Comparison of ENCODE assay signal across 12 cellular contexts in the genomic region with DNA sequence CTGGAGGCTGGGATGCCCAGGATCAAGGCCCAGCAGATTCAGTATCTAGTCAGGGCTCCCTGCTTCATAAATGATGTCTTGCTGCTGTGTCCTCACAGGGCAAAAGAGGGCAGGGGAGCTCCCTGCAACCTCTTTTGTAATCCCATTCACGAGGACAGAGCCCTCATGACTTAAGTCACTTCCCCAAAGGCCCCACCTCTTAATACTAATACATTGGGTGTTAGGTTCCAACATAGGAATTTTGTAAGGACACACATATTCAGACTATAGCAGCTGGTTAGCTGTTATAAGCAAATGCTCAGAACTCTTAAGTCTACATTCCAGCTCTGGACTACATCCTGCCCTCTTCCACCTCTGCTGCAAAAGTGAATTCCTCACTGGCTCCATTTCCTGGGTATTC.
DNase-seq lines count a peak whose midpoint lies in the region; ATAC-seq and TF ChIP-seq lines count a peak whose summit lies in the region.
"Had no signal": no experiment of that assay in that cellular context is flagged by ENCODE, and none has a peak within 500 bp of the region (broad histone marks: within the 10 kb centered on the region; RNA-seq: fewer than 3 reads in every experiment).

No MANE protein-coding gene starts in this region.

- no peak for DNase-seq in CD4-positive, alpha-beta memory T cell
- DNase-seq in HS-5 (ENCODE audit: low read depth) (peak; percentile 6), fibroblast of pulmonary artery (ENCODE audit: low read depth) (peak; percentile 60), NCI-H1436 (lab: John Stamatoyannopoulos, UW) (no peak)
- no peak for DNase-seq in activated CD4-positive, alpha-beta T cell treated with anti-CD3 and anti-CD28 coated beads, Interleukin-2, amount 10 ng/mL, durations not matched to agents 7 days and 5 days
- DNase-seq: foreskin keratinocyte; NK-92 treated with Interleukin-12 subunit alpha and Interleukin-12 subunit beta, amount 100 ng/mL, for 24 hours; nucleus accumbens had no signal

- H3K36me3 Mint-ChIP-seq in CD4-positive, alpha-beta memory T cell, result peaks cover 26 to 44% of the 10 kb centered on the region in 2 donors
- peaks cover 22% of the 10 kb centered on the region for H3K36me3 Mint-ChIP-seq in activated CD4-positive, alpha-beta T cell treated with anti-CD3 and anti-CD28 coated beads, Interleukin-2, amount 10 ng/mL, durations not matched to agents 7 days and 5 days (ENCODE audit: low read depth)

- CTCF ChIA-PET in CD4-positive, alpha-beta memory T cell (lab: Charles Lee; ENCODE audit: partially characterized antibody), result interaction anchor here (0.9 to 1.3 kb wide), 2 partner anchors 25 to 94 kb away, joined by 3 to 4 read pairs; no protein-coding TSS in a partner anchor
- CTCF ChIA-PET in activated CD4-positive, alpha-beta T cell treated with anti-CD3 and anti-CD28 coated beads, Interleukin-2, amount 10 ng/mL, durations not matched to agents 7 days and 5 days (lab: Charles Lee), result interaction anchor here (1.0 to 2.1 kb wide), 2 partner anchors 24 to 73 kb away, joined by 3 to 6 read pairs; no protein-coding TSS in a partner anchor

- intact Hi-C loops in CD4-positive, alpha-beta memory T cell (cut with micrococcal nuclease), result no loop called here

- peak; percentile 9 for ATAC-seq in GM19351 (IDR thresholded peaks at IDR 0.05; ENCODE audit: unreplicated experiment)
- no peak for ATAC-seq in HG02852 (IDR thresholded peaks at IDR 0.05; ENCODE audit: unreplicated experiment)
- ATAC-seq in HG02588 (IDR thresholded peaks at IDR 0.05; ENCODE audit: unreplicated experiment), result no peak
- ATAC-seq: foreskin keratinocyte had no signal

- H3K27me3 Mint-ChIP-seq in CD4-positive, alpha-beta memory T cell, result no peaks in the 10 kb centered on the region
- no peaks in the 10 kb centered on the region for H3K27me3 Mint-ChIP-seq in activated CD4-positive, alpha-beta T cell treated with anti-CD3 and anti-CD28 coated beads, Interleukin-2, amount 10 ng/mL, durations not matched to agents 7 days and 5 days

- H3K4me3 ChIP-seq in CD4-positive, alpha-beta memory T cell (ENCODE audit: low read length in 2 of 2), result no peak overlapping the region
- H3K4me3 ChIP-seq in fibroblast of pulmonary artery (replicated peaks; ENCODE audit: low read depth, low read length), result no peak overlapping the region

- H3K4me1 ChIP-seq in CD4-positive, alpha-beta memory T cell (ENCODE audit: insufficient read depth, low read length), result peaks cover 28% of the 10 kb centered on the region

- peak overlapping the region in 1 of 8 donors; percentile 11 for H3K4me3 Mint-ChIP-seq in CD4-positive, alpha-beta memory T cell
- no peak overlapping the region for H3K4me3 Mint-ChIP-seq in activated CD4-positive, alpha-beta T cell treated with anti-CD3 and anti-CD28 coated beads, Interleukin-2, amount 10 ng/mL, durations not matched to agents 7 days and 5 days

- no peaks in the 10 kb centered on the region for H3K9me3 ChIP-seq in CD4-positive, alpha-beta memory T cell (ENCODE audit: control insufficient read depth in 1 of 2, low read length in 2 of 2)

- no peaks in the 10 kb centered on the region for H3K27me3 ChIP-seq in CD4-positive, alpha-beta memory T cell (ENCODE audit: insufficient read depth, low read length)
- H3K27me3 ChIP-seq: foreskin keratinocyte had no signal

- peaks cover 16% of the 10 kb centered on the region for H3K36me3 ChIP-seq in CD4-positive, alpha-beta memory T cell (ENCODE audit: insufficient read depth, low read length)

- no peak for TF ChIP-seq CTCF in fibroblast of pulmonary artery (IDR thresholded peaks at IDR 0.05; ENCODE audit: low read length, missing control alignments)

- H3K27ac ChIP-seq in CD4-positive, alpha-beta memory T cell (ENCODE audit: low read depth, low read length), result no peak overlapping the region
- H3K27ac ChIP-seq: foreskin keratinocyte, HL-60 had no signal

- POLR2A ChIA-PET in CD4-positive, alpha-beta memory T cell (lab: Charles Lee; ENCODE audit: partially characterized antibody), result interaction anchor here (0.6 to 1.1 kb wide), 2 partner anchors 24 kb away, joined by 3 read pairs; no protein-coding TSS in a partner anchor
- POLR2A ChIA-PET in activated CD4-positive, alpha-beta T cell treated with anti-CD3 and anti-CD28 coated beads, Interleukin-2, amount 10 ng/mL, durations not matched to agents 7 days and 5 days (lab: Charles Lee), result no interaction called here

- no peaks in the 10 kb centered on the region for H3K9me3 Mint-ChIP-seq in CD4-positive, alpha-beta memory T cell
- no peaks in the 10 kb centered on the region for H3K9me3 Mint-ChIP-seq in activated CD4-positive, alpha-beta T cell treated with anti-CD3 and anti-CD28 coated beads, Interleukin-2, amount 10 ng/mL, durations not matched to agents 7 days and 5 days

- peak overlapping the region in 6 of 7 donors; percentile 2 to 62 (median 34) for H3K27ac Mint-ChIP-seq in CD4-positive, alpha-beta memory T cell
- no peak overlapping the region for H3K27ac Mint-ChIP-seq in activated CD4-positive, alpha-beta T cell treated with anti-CD3 and anti-CD28 coated beads, Interleukin-2, amount 10 ng/mL, durations not matched to agents 7 days and 5 days

- peaks cover 34 to 81% (median 54%) of the 10 kb centered on the region in 4 donors for H3K4me1 Mint-ChIP-seq in CD4-positive, alpha-beta memory T cell
- peaks cover 29% of the 10 kb centered on the region for H3K4me1 Mint-ChIP-seq in activated CD4-positive, alpha-beta T cell treated with anti-CD3 and anti-CD28 coated beads, Interleukin-2, amount 10 ng/mL, durations not matched to agents 7 days and 5 days

Comparison
In these comparisons a context has a peak if more than half of its experiments do, and no peak if none do; other contexts are left out.
1. DNase-seq: peak in HS-5 (single experiment) and fibroblast of pulmonary artery (single experiment); none in CD4-positive, alpha-beta memory T cell (0 of 5), activated CD4-positive, alpha-beta T cell treated with anti-CD3 and anti-CD28 coated beads, Interleukin-2, amount 10 ng/mL, durations not matched to agents 7 days and 5 days (single experiment) and NCI-H1436 (single experiment).